ENCODE assay signal across 26 cellular contexts in genomic region chr1:61143821-61144220, GRCh38.
A peak's percentile ranks its signal among the peaks of the same experiment; 100 is the strongest.
DNase-seq lines count a peak whose midpoint lies in the region; ATAC-seq and TF ChIP-seq lines count a peak whose summit lies in the region.
"Had no signal": no experiment of that assay in that cellular context is flagged by ENCODE, and none has a peak within 500 bp of the region (broad histone marks: within the 10 kb centered on the region; RNA-seq: fewer than 3 reads in every experiment).

No MANE protein-coding gene starts in this region.

- H3K36me3 ChIP-seq in adrenal gland (replicated peaks in 1 of 2) (no peaks in the 10 kb centered on the region), thyroid gland (no peaks in the 10 kb centered on the region)

- intact Hi-C loops in adrenal gland (cut with DNase I) (no loop called here), thyroid gland (cut with DNase I) (no loop called here)

- H3K4me3 ChIP-seq in adrenal gland (no peak overlapping the region), thyroid gland (replicated peaks in 1 of 3) (no peak overlapping the region)

- no peak overlapping the region for H3K4me3 Mint-ChIP-seq in HFFc6
- H3K4me3 Mint-ChIP-seq in activated naive CD8-positive, alpha-beta T cell treated with anti-CD3 and anti-CD28 coated beads for 36 hours, result no peak overlapping the region
- H3K4me3 Mint-ChIP-seq: activated CD4-positive, alpha-beta T cell treated with anti-CD3 and anti-CD28 coated beads, Interleukin-2, amount 10 ng/mL, durations not matched to agents 24 days and 14 days; CD4-positive, alpha-beta memory T cell; naive thymus-derived CD4-positive, alpha-beta T cell had no signal

- H3K4me1 ChIP-seq in adrenal gland (replicated peaks in 1 of 2) (peaks cover 44 to 54% of the 10 kb centered on the region in 2 donors), foreskin keratinocyte (peaks cover 21% of the 10 kb centered on the region), thyroid gland (peaks cover 66 to 87% of the 10 kb centered on the region in 2 donors)

- H3K27ac Mint-ChIP-seq in HFFc6, result 0 out of 2 replicates have a peak overlapping the region, but pooled peaks have one; percentile 18
- no peak overlapping the region for H3K27ac Mint-ChIP-seq in activated naive CD8-positive, alpha-beta T cell treated with anti-CD3 and anti-CD28 coated beads for 36 hours
- H3K27ac Mint-ChIP-seq: activated CD4-positive, alpha-beta T cell treated with anti-CD3 and anti-CD28 coated beads, Interleukin-2, amount 10 ng/mL, durations not matched to agents 24 days and 14 days; naive thymus-derived CD4-positive, alpha-beta T cell had no signal

- TF ChIP-seq CTCF in HFFc6 (IDR thresholded peaks at IDR 0.05), result no peak
- TF ChIP-seq CTCF in adrenal gland (IDR thresholded peaks at IDR 0.05), result no peak
- no peak for TF ChIP-seq CTCF in foreskin keratinocyte (conservative IDR thresholded peaks at IDR 0.05)
- no peak for TF ChIP-seq CTCF in thyroid gland (IDR thresholded peaks at IDR 0.05)

- 77 to 81% (median 80%) methylated on average over 3 of the region's 3 CpGs for WGBS in adrenal gland, 4 donors
- 67 to 70% methylated on average over 3 of the region's 3 CpGs for WGBS in thyroid gland, 2 donors

- no peaks in the 10 kb centered on the region for H3K9me3 ChIP-seq in adrenal gland (replicated peaks in 1 of 3)
- no peaks in the 10 kb centered on the region for H3K9me3 ChIP-seq in thyroid gland
- H3K9me3 ChIP-seq: SK-N-SH had no signal

- H3K27ac ChIP-seq in adrenal gland (peak overlapping the region in 4 of 5 donors; percentile 23 to 83 (median 42)), foreskin keratinocyte (peak overlapping the region; percentile 62), thyroid gland (peak overlapping the region; percentile 49 to 84 (median 60))

- no peak for ATAC-seq in foreskin keratinocyte
- ATAC-seq: left lobe of liver; naive thymus-derived CD4-positive, alpha-beta T cell had no signal

- no peaks in the 10 kb centered on the region; the same call in 1 of the 2 replicates for H3K27me3 Mint-ChIP-seq in HFFc6 (ENCODE audit: insufficient read depth)
- no peaks in the 10 kb centered on the region for H3K27me3 Mint-ChIP-seq in activated naive CD8-positive, alpha-beta T cell treated with anti-CD3 and anti-CD28 coated beads for 36 hours
- H3K27me3 Mint-ChIP-seq: CD4-positive, alpha-beta memory T cell had no signal

- no peaks in the 10 kb centered on the region for H3K27me3 ChIP-seq in adrenal gland
- H3K27me3 ChIP-seq in foreskin keratinocyte, result no peaks in the 10 kb centered on the region
- H3K27me3 ChIP-seq in thyroid gland, result no peaks in the 10 kb centered on the region

- no peaks in the 10 kb centered on the region for H3K36me3 Mint-ChIP-seq in HFFc6 (ENCODE audit: low read depth)
- no peaks in the 10 kb centered on the region for H3K36me3 Mint-ChIP-seq in activated naive CD8-positive, alpha-beta T cell treated with anti-CD3 and anti-CD28 coated beads for 36 hours
- H3K36me3 Mint-ChIP-seq: CD4-positive, alpha-beta memory T cell had no signal

- no peak for TF ChIP-seq POLR2A in adrenal gland (IDR thresholded peaks at IDR 0.05)
- no peak for TF ChIP-seq POLR2A in thyroid gland (IDR thresholded peaks at IDR 0.05)

- no peaks in the 10 kb centered on the region for H3K9me3 Mint-ChIP-seq in HFFc6
- no peaks in the 10 kb centered on the region for H3K9me3 Mint-ChIP-seq in activated naive CD8-positive, alpha-beta T cell treated with anti-CD3 and anti-CD28 coated beads for 36 hours
- H3K9me3 Mint-ChIP-seq: activated CD4-positive, alpha-beta T cell treated with anti-CD3 and anti-CD28 coated beads, Interleukin-2, amount 10 ng/mL, durations not matched to agents 24 days and 14 days; CD4-positive, alpha-beta memory T cell; naive thymus-derived CD4-positive, alpha-beta T cell had no signal

- DNase-seq in HFFc6 (no peak), adrenal gland (no peak), foreskin keratinocyte (no peak), thyroid gland (no peak), cerebellar nuclear complex (lab: John Stamatoyannopoulos, UW) (no peak), NCI-H748 treated with DMSO at 0.1 percent for 48 hours (lab: John Stamatoyannopoulos, UW) (no peak)
- DNase-seq in activated naive CD8-positive, alpha-beta T cell treated with anti-CD3 and anti-CD28 coated beads for 36 hours, result no peak
- DNase-seq: activated CD4-positive, alpha-beta T cell treated with anti-CD3 and anti-CD28 coated beads, Interleukin-2, amount 10 ng/mL, durations not matched to agents 24 days and 14 days; activated naive CD4-positive, alpha-beta T cell treated with Interleukin-2 at 50 U/mL for 16 hours; activated T-cell treated with anti-CD3 and anti-CD28 coated beads, Interleukin-2, amount 50 U/mL, for 48 hours; amniotic stem cell; CD4-positive, alpha-beta memory T cell; dermis blood vessel endothelial cell; GDM1; naive thymus-derived CD4-positive, alpha-beta T cell; NCI-H146; NCI-H2171 treated with DMSO at 0.1 percent for 48 hours; NCI-H526; occipital lobe; retina; RPMI8226; SK-N-SH; small intestine; stimulated activated CD4-positive, alpha-beta T cell treated with anti-CD3 and anti-CD28 coated beads, Interleukin-1b, Interleukin-23, amount 100 ng/mL, for 48 hours; T-helper 2 cell had no signal

- H3K4me1 Mint-ChIP-seq in HFFc6 (ENCODE audit: low read depth), result peaks cover 61% of the 10 kb centered on the region
- H3K4me1 Mint-ChIP-seq in activated naive CD8-positive, alpha-beta T cell treated with anti-CD3 and anti-CD28 coated beads for 36 hours, result peaks cover 8% of the 10 kb centered on the region
- H3K4me1 Mint-ChIP-seq: activated CD4-positive, alpha-beta T cell treated with anti-CD3 and anti-CD28 coated beads, Interleukin-2, amount 10 ng/mL, durations not matched to agents 24 days and 14 days; CD4-positive, alpha-beta memory T cell had no signal
